Comparison of ENCODE assay signal across 17 cellular contexts in genomic region chr14:35688427-35688826, GRCh38.
"Had no signal": no experiment of that assay in that cellular context is flagged by ENCODE, and none has a peak within 500 bp of the region (broad histone marks: within the 10 kb centered on the region; RNA-seq: fewer than 3 reads in every experiment).

No MANE protein-coding gene starts in this region.

- ATAC-seq: gastrocnemius medialis; heart right ventricle; left cardiac atrium; lower lobe of right lung; right cardiac atrium; stimulated activated naive CD8-positive, alpha-beta T cell treated with anti-CD3 and anti-CD28 coated beads, Interleukin-15, Interleukin-2, amounts not matched to agents 100 U/mL and 50 U/mL, for 24 hours had no signal

- H3K9me3 ChIP-seq: gastrocnemius medialis, heart right ventricle, lower lobe of right lung, prostate gland, transverse colon had no signal

- H3K27me3 ChIP-seq: gastrocnemius medialis, heart right ventricle, transverse colon had no signal

- DNase-seq: activated CD4-positive, alpha-beta memory T cell treated with anti-CD3 and anti-CD28 coated beads, Interleukin-2, amount 10 ng/mL, durations not matched to agents 7 days and 5 days; activated CD4-positive, alpha-beta T cell treated with anti-CD3 and anti-CD28 coated beads for 4 hours; activated CD8-positive, alpha-beta memory T cell treated with anti-CD3 and anti-CD28 coated beads, Interleukin-2, amount 50 U/mL, for 4 hours; activated naive CD4-positive, alpha-beta T cell treated with anti-CD3 and anti-CD28 coated beads for 36 hours; erythroblast; gastrocnemius medialis; heart right ventricle; left cardiac atrium; lower lobe of right lung; right cardiac atrium; stimulated activated CD4-positive, alpha-beta T cell treated with anti-CD3 and anti-CD28 coated beads, Interleukin-4, amount 100 ng/mL, for 4 hours; stimulated activated CD8-positive, alpha-beta memory T cell treated with anti-CD3 and anti-CD28 coated beads, Interleukin-4, amount 100 ng/mL, for 48 hours; stimulated activated naive CD8-positive, alpha-beta T cell treated with anti-CD3 and anti-CD28 coated beads, Interleukin-15, Interleukin-2, amounts not matched to agents 100 U/mL and 50 U/mL, for 24 hours; T-helper 9 cell; transverse colon had no signal

- H3K4me2 ChIP-seq: smooth muscle cell had no signal

- H3K36me3 ChIP-seq: prostate gland had no signal

- H3K27ac ChIP-seq: gastrocnemius medialis, heart right ventricle, lower lobe of right lung, prostate gland, transverse colon had no signal

- H3K4me3 ChIP-seq: gastrocnemius medialis, heart right ventricle, lower lobe of right lung, prostate gland, smooth muscle cell, transverse colon had no signal

- H3K4me1 ChIP-seq: gastrocnemius medialis, heart right ventricle, lower lobe of right lung, prostate gland, transverse colon had no signal
